ENCODE assay signal across 14 cellular contexts in the genomic region with DNA sequence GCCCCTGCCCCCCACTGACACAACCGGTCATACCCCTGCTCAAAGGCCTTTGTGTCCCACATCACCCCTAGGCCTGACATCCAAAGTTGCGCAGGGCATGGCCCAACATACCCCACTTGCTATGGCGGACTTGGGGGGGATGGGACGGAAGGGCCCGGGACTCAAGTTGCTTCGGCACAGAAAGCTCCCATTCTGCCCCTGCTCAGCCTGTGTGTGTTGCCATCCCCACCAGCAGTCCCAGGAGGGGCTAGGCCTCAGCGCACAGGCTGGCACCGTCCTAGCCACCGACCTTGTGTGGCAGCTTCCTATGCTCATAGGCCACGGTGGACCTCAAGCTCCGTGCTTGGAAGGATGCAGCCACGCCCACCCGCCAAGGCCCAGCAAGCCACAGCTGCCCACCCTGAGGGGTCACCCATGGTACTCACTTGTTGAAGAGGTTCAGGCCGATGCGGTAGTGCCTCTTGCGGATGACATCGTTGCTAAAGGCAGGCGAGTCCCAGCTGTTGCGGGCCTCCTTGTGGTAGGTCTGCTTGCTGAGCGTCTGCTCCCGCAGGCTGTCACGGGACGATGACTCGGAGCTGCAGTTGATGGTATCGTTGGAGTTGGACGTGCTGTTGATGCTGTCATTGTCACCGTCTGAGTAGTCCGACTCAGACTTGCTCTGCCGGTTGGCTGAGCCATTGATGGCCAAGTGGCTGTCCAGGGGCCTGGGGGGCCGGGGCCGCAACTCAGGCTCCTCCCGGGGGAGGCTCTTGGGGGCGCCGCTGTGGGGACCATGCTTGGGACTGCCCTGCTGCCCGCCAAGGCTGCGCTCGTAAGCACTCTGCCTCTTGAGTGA.
DNase-seq lines count a peak whose midpoint lies in the region; ATAC-seq and TF ChIP-seq lines count a peak whose summit lies in the region.
"Had no signal": no experiment of that assay in that cellular context is flagged by ENCODE, and none has a peak within 500 bp of the region (broad histone marks: within the 10 kb centered on the region; RNA-seq: fewer than 3 reads in every experiment).

No MANE protein-coding gene starts in this region.

- no peaks in the 10 kb centered on the region for H3K9me3 Mint-ChIP-seq in stimulated activated effector memory CD8-positive, alpha-beta T cell treated with anti-CD3 and anti-CD28 coated beads, Interleukin-12 subunit alpha, Interleukin-12 subunit beta, amount 100 ng/mL, for 72 hours
- H3K9me3 Mint-ChIP-seq: activated naive CD4-positive, alpha-beta T cell treated with anti-CD3 and anti-CD28 coated beads for 36 hours; central memory CD8-positive, alpha-beta T cell; IgD-negative memory B cell had no signal

- intact Hi-C loops in esophagus squamous epithelium (cut with DNase I): no loop called here

- H3K27ac Mint-ChIP-seq in stimulated activated effector memory CD8-positive, alpha-beta T cell treated with anti-CD3 and anti-CD28 coated beads, Interleukin-12 subunit alpha, Interleukin-12 subunit beta, amount 100 ng/mL, for 72 hours: peak overlapping the region; percentile 80
- H3K27ac Mint-ChIP-seq: activated naive CD4-positive, alpha-beta T cell treated with anti-CD3 and anti-CD28 coated beads for 36 hours had no signal

- H3K27ac ChIP-seq in BLaER1 treated with 17β-estradiol and CSF1 and Interleukin-3, amounts not matched to agents 10 nM and 100 nM: peak overlapping the region in 9 of 11 experiments; percentile 3 to 56 (median 22); a peak in 10 of 22 replicates
- H3K27ac ChIP-seq in SJCRH30 (no peak overlapping the region), esophagus squamous epithelium (peak overlapping the region in 3 of 4 donors; percentile 16 to 58 (median 36))

- no peaks in the 10 kb centered on the region for H3K27me3 ChIP-seq in BLaER1 treated with 17β-estradiol and CSF1 and Interleukin-3, amounts not matched to agents 10 nM and 100 nM
- H3K27me3 ChIP-seq in SJCRH30: no peaks in the 10 kb centered on the region
- H3K27me3 ChIP-seq in esophagus squamous epithelium: no peaks in the 10 kb centered on the region

- H3K4me3 ChIP-seq in BLaER1 treated with 17β-estradiol and CSF1 and Interleukin-3, amounts not matched to agents 10 nM and 100 nM: peak overlapping the region in 1 of 10 experiments; percentile 19; a peak in 1 of 20 replicates
- no peak overlapping the region for H3K4me3 ChIP-seq in SJCRH30
- H3K4me3 ChIP-seq in esophagus squamous epithelium: no peak overlapping the region

- H3K9me3 ChIP-seq in BLaER1 treated with 17β-estradiol and CSF1 and Interleukin-3, amounts not matched to agents 10 nM and 100 nM (replicated peaks in 1 of 11): no peaks in the 10 kb centered on the region
- H3K9me3 ChIP-seq in SJCRH30 (replicated peaks) (no peaks in the 10 kb centered on the region), esophagus squamous epithelium (no peaks in the 10 kb centered on the region)

- H3K4me1 ChIP-seq in BLaER1 treated with 17β-estradiol and CSF1 and Interleukin-3, amounts not matched to agents 10 nM and 100 nM: peaks cover 40 to 98% (median 86%) of the 10 kb centered on the region in 10 experiments
- H3K4me1 ChIP-seq in SJCRH30 (peaks cover 18% of the 10 kb centered on the region), esophagus squamous epithelium (peaks cover 6 to 72% (median 36%) of the 10 kb centered on the region in 3 donors)

- WGBS in esophagus squamous epithelium, 2 donors: 92% methylated on average over 8 to 14 of the region's 37 CpGs

- TF ChIP-seq CTCF in esophagus squamous epithelium (IDR thresholded peaks at IDR 0.05): no peak

- H3K4me2 ChIP-seq in BLaER1 treated with 17β-estradiol and CSF1 and Interleukin-3, amounts not matched to agents 10 nM and 100 nM: peak overlapping the region; percentile 62 to 93 (median 87)

- H4K20me1 ChIP-seq in BLaER1 treated with 17β-estradiol and CSF1 and Interleukin-3, amounts not matched to agents 10 nM and 100 nM: peaks cover 75 to 100% (median 99%) of the 10 kb centered on the region in 11 experiments

- ATAC-seq in stimulated activated effector memory CD8-positive, alpha-beta T cell treated with anti-CD3 and anti-CD28 coated beads, Interleukin-12 subunit alpha, Interleukin-12 subunit beta, amount 100 ng/mL, for 72 hours: no peak
- ATAC-seq in GM18498 (IDR thresholded peaks at IDR 0.05; ENCODE audit: unreplicated experiment): no peak

- peaks cover 39 to 100% (median 96%) of the 10 kb centered on the region in 11 experiments for H3K36me3 ChIP-seq in BLaER1 treated with 17β-estradiol and CSF1 and Interleukin-3, amounts not matched to agents 10 nM and 100 nM
- H3K36me3 ChIP-seq in SJCRH30: no peaks in the 10 kb centered on the region
- peaks cover 10 to 84% (median 15%) of the 10 kb centered on the region in 3 donors for H3K36me3 ChIP-seq in esophagus squamous epithelium

- H3K4me3 Mint-ChIP-seq in stimulated activated effector memory CD8-positive, alpha-beta T cell treated with anti-CD3 and anti-CD28 coated beads, Interleukin-12 subunit alpha, Interleukin-12 subunit beta, amount 100 ng/mL, for 72 hours: no peak overlapping the region
- H3K4me3 Mint-ChIP-seq: activated naive CD4-positive, alpha-beta T cell treated with anti-CD3 and anti-CD28 coated beads for 36 hours; central memory CD8-positive, alpha-beta T cell; IgD-negative memory B cell had no signal

- peak overlapping the region in 6 of 11 experiments; percentile 18 to 60 (median 34); a peak in 5 of 22 replicates for H3K9ac ChIP-seq in BLaER1 treated with 17β-estradiol and CSF1 and Interleukin-3, amounts not matched to agents 10 nM and 100 nM

- DNase-seq in SJCRH30 (peak; percentile 37 to 46), esophagus squamous epithelium (lab: John Stamatoyannopoulos, UW) (no peak), T-helper 1 cell (no peak), hypothalamus (lab: John Stamatoyannopoulos, UW) (no peak), T-helper 2 cell (no peak)
- DNase-seq in stimulated activated effector memory CD8-positive, alpha-beta T cell treated with anti-CD3 and anti-CD28 coated beads, Interleukin-12 subunit alpha, Interleukin-12 subunit beta, amount 100 ng/mL, for 72 hours (ENCODE audit: low spot score in 2 of 2): no peak
- DNase-seq: activated CD4-positive, CD25-positive, alpha-beta regulatory T cell; activated naive CD4-positive, alpha-beta T cell treated with anti-CD3 and anti-CD28 coated beads for 36 hours; NCI-H1092 treated with DMSO at 0.1 percent for 48 hours; NCI-H226 had no signal

- peaks cover 42% of the 10 kb centered on the region for H3K4me1 Mint-ChIP-seq in stimulated activated effector memory CD8-positive, alpha-beta T cell treated with anti-CD3 and anti-CD28 coated beads, Interleukin-12 subunit alpha, Interleukin-12 subunit beta, amount 100 ng/mL, for 72 hours

- H3K36me3 Mint-ChIP-seq in stimulated activated effector memory CD8-positive, alpha-beta T cell treated with anti-CD3 and anti-CD28 coated beads, Interleukin-12 subunit alpha, Interleukin-12 subunit beta, amount 100 ng/mL, for 72 hours: peaks cover 52% of the 10 kb centered on the region
- H3K36me3 Mint-ChIP-seq: IgD-negative memory B cell had no signal

- no peak for TF ChIP-seq POLR2A in esophagus squamous epithelium (IDR thresholded peaks at IDR 0.05)

Comparison
In these comparisons a context has a peak if more than half of its experiments do, and no peak if none do; other contexts are left out.
1. DNase-seq: peak in SJCRH30 (2 of 2); none in esophagus squamous epithelium (single experiment), stimulated activated effector memory CD8-positive, alpha-beta T cell treated with anti-CD3 and anti-CD28 coated beads, Interleukin-12 subunit alpha, Interleukin-12 subunit beta, amount 100 ng/mL, for 72 hours (0 of 2), T-helper 1 cell (0 of 5), hypothalamus (0 of 51) and T-helper 2 cell (0 of 5).